8 cellular contexts compared by ENCODE assay signal in genomic region chr1:115642168-115643072, GRCh38. TPM values are rescaled to one million over a fixed set of nuclear protein-coding genes. Genes with fewer than 3 reads are reported as not detected.
DNase-seq lines count a peak whose midpoint lies in the region; ATAC-seq lines count a peak whose summit lies in the region.

No MANE protein-coding gene starts in this region.

- H3K4me1 Mint-ChIP-seq in activated naive CD4-positive, alpha-beta T cell treated with anti-CD3 and anti-CD28 coated beads, Interleukin-2, amount 50 U/mL, for 24 hours = peaks cover 13% of the 10 kb centered on the region

- ATAC-seq in HG03159 (IDR thresholded peaks at IDR 0.05; ENCODE audit: unreplicated experiment) = peak; percentile 61
- ATAC-seq in left ventricle myocardium superior = peak; percentile 78

- peaks cover 27% of the 10 kb centered on the region for H3K27me3 Mint-ChIP-seq in activated naive CD4-positive, alpha-beta T cell treated with anti-CD3 and anti-CD28 coated beads, Interleukin-2, amount 50 U/mL, for 24 hours

- H3K36me3 Mint-ChIP-seq in activated naive CD4-positive, alpha-beta T cell treated with anti-CD3 and anti-CD28 coated beads, Interleukin-2, amount 50 U/mL, for 24 hours = no peaks in the 10 kb centered on the region

- intact Hi-C loops in left ventricle myocardium superior (cut with micrococcal nuclease) = no loop called here

- peaks cover 7% of the 10 kb centered on the region for H3K9me3 Mint-ChIP-seq in activated naive CD4-positive, alpha-beta T cell treated with anti-CD3 and anti-CD28 coated beads, Interleukin-2, amount 50 U/mL, for 24 hours

- DNase-seq in DMS114 treated with DMSO at 0.1 percent for 48 hours (lab: John Stamatoyannopoulos, UW; ENCODE audit: unreplicated experiment) = peak; percentile 13
- DNase-seq in GM19240 (ENCODE audit: insufficient read length, low spot score) = peak; percentile 36
- peak; percentile 76 for DNase-seq in NCI-H748 (lab: John Stamatoyannopoulos, UW; ENCODE audit: unreplicated experiment)
- peak; percentile 66 for DNase-seq in left ventricle myocardium superior
- DNase-seq in renal cortical epithelial cell (ENCODE audit: low read depth) = peak; percentile 33
- no peak for DNase-seq in amniotic stem cell (lab: John Stamatoyannopoulos, UW)

- no peak overlapping the region for H3K27ac Mint-ChIP-seq in activated naive CD4-positive, alpha-beta T cell treated with anti-CD3 and anti-CD28 coated beads, Interleukin-2, amount 50 U/mL, for 24 hours

- H3K4me3 Mint-ChIP-seq in activated naive CD4-positive, alpha-beta T cell treated with anti-CD3 and anti-CD28 coated beads, Interleukin-2, amount 50 U/mL, for 24 hours = peak overlapping the region; percentile 61

RNA-seq across cellular contexts. Expression of gene VANGL1, which starts 0.7 kb away (rescaled TPM):
- total RNA-seq in left ventricle myocardium superior = 5.5 TPM
- 14.1 and 14.7 TPM in 2 replicates for total RNA-seq in renal cortical epithelial cell
